In the genomic region with DNA sequence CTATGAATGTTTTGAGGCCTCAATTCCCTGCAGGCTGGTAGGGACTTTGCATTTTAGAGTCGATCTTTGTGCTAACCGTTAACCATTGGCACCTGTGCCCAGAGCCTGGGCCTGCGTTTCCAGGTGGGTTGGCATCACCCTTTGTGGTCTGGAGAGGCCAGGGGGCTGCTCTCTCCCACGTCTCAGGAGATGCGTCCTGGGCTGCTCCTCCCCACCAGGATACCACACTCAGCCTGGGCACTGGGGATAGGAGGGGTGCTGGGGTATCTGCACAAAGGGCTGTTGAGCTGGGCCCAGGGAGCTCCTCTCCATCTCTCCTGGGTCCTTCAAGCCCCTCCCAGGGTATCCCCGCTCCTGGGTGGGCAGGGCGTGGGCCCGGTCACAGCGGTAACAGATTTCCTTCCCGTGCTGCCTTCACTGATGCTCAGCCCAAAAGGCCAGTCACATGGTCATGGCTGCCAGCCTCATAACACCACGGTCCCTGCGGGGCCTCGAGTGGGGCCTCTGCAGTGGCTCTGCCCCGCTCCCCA, we compare ENCODE assay signal across 26 cellular contexts.
"Had no signal": no experiment of that assay in that cellular context is flagged by ENCODE, and none has a peak within 500 bp of the region (broad histone marks: within the 10 kb centered on the region; RNA-seq: fewer than 3 reads in every experiment).

No MANE protein-coding gene starts in this region.

- H3K36me3 Mint-ChIP-seq: naive thymus-derived CD8-positive, alpha-beta T cell; stimulated activated effector memory CD8-positive, alpha-beta T cell treated with anti-CD3 and anti-CD28 coated beads, Interleukin-12 subunit alpha, Interleukin-12 subunit beta, amount 100 ng/mL, for 72 hours; type B pancreatic cell had no signal

- H3K9ac ChIP-seq: parathyroid adenoma had no signal

- H3K9me3 ChIP-seq: gastrocnemius medialis, neutrophil, right lobe of liver, stomach, tibial artery had no signal

- H3K27ac ChIP-seq: epithelial cell of prostate, gastrocnemius medialis, neutrophil, parathyroid adenoma, right lobe of liver, stomach, tibial artery had no signal

- H3K36me3 ChIP-seq: gastrocnemius medialis, neutrophil, right lobe of liver, stomach, tibial artery had no signal

- H3K27me3 ChIP-seq: right lobe of liver had no signal

- FAIRE-seq: colon, keratinocyte had no signal

- H3K4me2 ChIP-seq: smooth muscle cell had no signal

- H3K4me1 Mint-ChIP-seq: endodermal cell; stimulated activated effector memory CD8-positive, alpha-beta T cell treated with anti-CD3 and anti-CD28 coated beads, Interleukin-12 subunit alpha, Interleukin-12 subunit beta, amount 100 ng/mL, for 72 hours had no signal

- H3K4me3 ChIP-seq: gastrocnemius medialis, right lobe of liver, smooth muscle cell, stomach, tibial artery had no signal

- H3K27ac Mint-ChIP-seq: dendritic cell treated with granulocyte-macrophage colony-stimulating factor and Interleukin-4, amounts not matched to agents 40 ng/mL and 50 ng/mL, for 4 days; endodermal cell; naive thymus-derived CD8-positive, alpha-beta T cell; progenitor cell of endocrine pancreas; stimulated activated effector memory CD8-positive, alpha-beta T cell treated with anti-CD3 and anti-CD28 coated beads, Interleukin-12 subunit alpha, Interleukin-12 subunit beta, amount 100 ng/mL, for 72 hours; type B pancreatic cell had no signal

- H3K9me3 Mint-ChIP-seq: dendritic cell treated with granulocyte-macrophage colony-stimulating factor and Interleukin-4, amounts not matched to agents 40 ng/mL and 50 ng/mL, for 4 days; endodermal cell; stimulated activated effector memory CD8-positive, alpha-beta T cell treated with anti-CD3 and anti-CD28 coated beads, Interleukin-12 subunit alpha, Interleukin-12 subunit beta, amount 100 ng/mL, for 72 hours; type B pancreatic cell had no signal

- H3K4me3 Mint-ChIP-seq: dendritic cell treated with granulocyte-macrophage colony-stimulating factor and Interleukin-4, amounts not matched to agents 40 ng/mL and 50 ng/mL, for 4 days; endodermal cell; naive thymus-derived CD8-positive, alpha-beta T cell; stimulated activated effector memory CD8-positive, alpha-beta T cell treated with anti-CD3 and anti-CD28 coated beads, Interleukin-12 subunit alpha, Interleukin-12 subunit beta, amount 100 ng/mL, for 72 hours; type B pancreatic cell had no signal

- H3K4me1 ChIP-seq: gastrocnemius medialis, parathyroid adenoma, right lobe of liver had no signal

- DNase-seq: cerebellar nuclear complex; effector CD8-positive, alpha-beta T cell; endodermal cell; foreskin fibroblast; gastrocnemius medialis; head of caudate nucleus; mammary epithelial cell; mesendoderm; midbrain; stimulated activated CD4-positive, alpha-beta T cell treated with anti-CD3 and anti-CD28 coated beads, Interleukin-2, amount 100 ng/mL, for 24 hours; stimulated activated CD4-positive, alpha-beta T cell treated with anti-CD3 and anti-CD28 coated beads, Interleukin-4, amount 100 ng/mL, for 24 hours; stimulated activated naive CD4-positive, alpha-beta T cell treated with Interleukin-2 at 50 U/mL for 16 hours; stomach; tibial artery had no signal

- H2AFZ ChIP-seq: parathyroid adenoma had no signal
